15 cellular contexts compared by ENCODE assay signal in the genomic region with DNA sequence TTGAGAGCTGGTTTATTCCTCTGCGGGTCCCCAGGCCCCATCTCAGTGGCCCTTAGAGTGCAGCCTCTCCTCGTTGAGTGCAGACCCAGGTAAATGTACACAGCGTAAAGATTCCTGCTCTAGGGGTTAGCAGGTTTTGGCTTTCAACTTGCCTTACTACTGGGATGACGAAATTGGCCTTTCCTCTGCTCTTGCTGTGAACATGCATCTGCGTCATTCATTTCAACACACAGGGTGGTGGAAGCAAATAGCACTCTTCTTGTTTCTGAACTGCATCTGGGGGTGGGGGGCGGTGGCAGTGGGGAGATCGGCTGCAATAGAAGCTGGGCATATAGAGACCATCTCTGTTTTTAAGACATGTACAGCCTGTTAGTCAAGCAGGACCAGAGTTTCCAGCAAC.
"Had no signal": no experiment of that assay in that cellular context is flagged by ENCODE, and none has a peak within 500 bp of the region (broad histone marks: within the 10 kb centered on the region; RNA-seq: fewer than 3 reads in every experiment).

No MANE protein-coding gene starts in this region.

- ATAC-seq: effector memory CD8-positive, alpha-beta T cell; left lobe of liver; pancreas; stimulated activated memory B cell treated with anti-CD40 and anti-IgM and Interleukin-4, amounts not matched to agents 10 μg/mL and 1 μg/mL and 100 μg/mL, for 72 hours had no signal

- H3K36me3 ChIP-seq: pancreas had no signal

- H3K4me3 Mint-ChIP-seq: activated T-helper 1 cell treated with anti-CD3 and anti-CD28 coated beads, Interleukin-12 subunit alpha, Interleukin-12 subunit beta, Interleukin-2, Interleukin-4 antibody, amounts not matched to agents 30 ng/mL and 10 ng/mL and 1 ng/mL, durations not matched to agents 14 hours and 24 hours and 36 hours; effector memory CD8-positive, alpha-beta T cell; stimulated activated memory B cell treated with anti-CD40 and anti-IgM and Interleukin-4, amounts not matched to agents 10 μg/mL and 1 μg/mL and 100 μg/mL, for 72 hours had no signal

- H3K27me3 ChIP-seq: pancreas had no signal

- FAIRE-seq: keratinocyte, pancreas had no signal

- H3K9me3 ChIP-seq: pancreas had no signal

- H3K27ac ChIP-seq: epithelial cell of prostate, pancreas had no signal

- H3K27ac Mint-ChIP-seq: activated T-helper 1 cell treated with anti-CD3 and anti-CD28 coated beads, Interleukin-12 subunit alpha, Interleukin-12 subunit beta, Interleukin-2, Interleukin-4 antibody, amounts not matched to agents 30 ng/mL and 10 ng/mL and 1 ng/mL, durations not matched to agents 14 hours and 24 hours and 36 hours; effector memory CD8-positive, alpha-beta T cell; stimulated activated memory B cell treated with anti-CD40 and anti-IgM and Interleukin-4, amounts not matched to agents 10 μg/mL and 1 μg/mL and 100 μg/mL, for 72 hours had no signal

- H3K36me3 Mint-ChIP-seq: stimulated activated memory B cell treated with anti-CD40 and anti-IgM and Interleukin-4, amounts not matched to agents 10 μg/mL and 1 μg/mL and 100 μg/mL, for 72 hours had no signal

- H3K4me3 ChIP-seq: pancreas had no signal

- H3K4me1 Mint-ChIP-seq: stimulated activated memory B cell treated with anti-CD40 and anti-IgM and Interleukin-4, amounts not matched to agents 10 μg/mL and 1 μg/mL and 100 μg/mL, for 72 hours had no signal

- H3K9me3 Mint-ChIP-seq: activated T-helper 1 cell treated with anti-CD3 and anti-CD28 coated beads, Interleukin-12 subunit alpha, Interleukin-12 subunit beta, Interleukin-2, Interleukin-4 antibody, amounts not matched to agents 30 ng/mL and 10 ng/mL and 1 ng/mL, durations not matched to agents 14 hours and 24 hours and 36 hours; effector memory CD8-positive, alpha-beta T cell; stimulated activated memory B cell treated with anti-CD40 and anti-IgM and Interleukin-4, amounts not matched to agents 10 μg/mL and 1 μg/mL and 100 μg/mL, for 72 hours had no signal

- H3K4me1 ChIP-seq: pancreas had no signal

- DNase-seq: activated CD4-positive, alpha-beta T cell treated with anti-CD3 and anti-CD28 coated beads, Interleukin-2, amount 50 U/mL, for 1 hour; activated naive CD4-positive, alpha-beta T cell; aorta; dermis blood vessel endothelial cell; effector memory CD8-positive, alpha-beta T cell; hippocampal formation; midbrain; pancreas; stimulated activated CD4-positive, alpha-beta T cell treated with anti-CD3 and anti-CD28 coated beads, Interleukin-12 subunit alpha, Interleukin-12 subunit beta, amount 100 ng/mL, for 4 hours; stimulated activated CD4-positive, alpha-beta T cell treated with anti-CD3 and anti-CD28 coated beads, Interleukin-2, amount 100 ng/mL, for 48 hours had no signal
